Comparison of ENCODE assay signal across 10 cellular contexts in the genomic region with DNA sequence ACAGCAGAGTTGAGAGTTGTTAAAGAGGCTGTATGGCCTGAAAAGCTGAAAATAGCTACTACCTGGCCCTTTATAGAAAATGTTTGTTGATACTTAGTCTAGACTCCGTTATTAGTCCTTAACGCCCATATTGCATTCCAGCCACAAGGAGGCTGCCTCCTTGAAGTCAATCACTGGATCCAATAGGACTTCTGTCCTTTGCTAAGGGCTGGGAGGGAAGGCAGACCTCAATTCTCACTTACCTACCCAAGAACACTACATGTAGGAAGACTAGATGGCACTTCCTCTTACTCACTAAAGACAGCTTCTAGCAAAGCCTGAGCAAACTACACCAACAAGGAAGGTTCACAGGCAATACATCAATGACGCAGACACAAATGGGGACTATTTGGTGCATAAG.
DNase-seq lines count a peak whose midpoint lies in the region; ATAC-seq and TF ChIP-seq lines count a peak whose summit lies in the region.
"Had no signal": no experiment of that assay in that cellular context is flagged by ENCODE, and none has a peak within 500 bp of the region (broad histone marks: within the 10 kb centered on the region; RNA-seq: fewer than 3 reads in every experiment).

No MANE protein-coding gene starts in this region.

- TF ChIP-seq POLR2A in HCT116 (IDR thresholded peaks at IDR 0.05; ENCODE audit: borderline replicate concordance, extremely low read depth, insufficient read depth, insufficient read length) (no peak), GM18505 (IDR thresholded peaks at IDR 0.05; ENCODE audit: borderline replicate concordance, extremely low read depth, insufficient read depth, insufficient read length) (no peak)

- intact Hi-C loops in A673 (cut with micrococcal nuclease; ENCODE audit: unreplicated experiment): no loop called here
- intact Hi-C loops in HCT116 (cut with micrococcal nuclease): no loop called here

- POLR2A ChIA-PET in A673 (lab: Charles Lee; ENCODE audit: low non-redundant PET) (no interaction called here), HCT116 (lab: Charles Lee) (interaction anchor here (0.6 to 1.7 kb wide), 3 partner anchors 71 to 1290 kb away, joined by 3 to 6 read pairs (median 4); no protein-coding TSS in a partner anchor)

- H3K4me3 ChIP-seq in A673 (ENCODE audit: low read depth, low read length, poor library complexity, severe bottlenecking) (no peak overlapping the region), HCT116 (replicated peaks in 1 of 2; ENCODE audit: low read depth in 1 of 2, low read length in 2 of 2) (no peak overlapping the region), astrocyte of the cerebellum (ENCODE audit: low read depth, low read length) (no peak overlapping the region), MG63 (no peak overlapping the region)
- H3K4me3 ChIP-seq: thyroid gland had no signal

- H3K27ac ChIP-seq in A673 (ENCODE audit: low read depth, low read length, poor library complexity, severe bottlenecking): no peak overlapping the region
- no peak overlapping the region for H3K27ac ChIP-seq in HCT116 (ENCODE audit: low read depth, low read length)
- H3K27ac ChIP-seq: thyroid gland had no signal

- no peak overlapping the region for H3K9ac ChIP-seq in HCT116 (ENCODE audit: low read length)

- CTCF ChIA-PET in A673 (lab: Charles Lee): interaction anchor here (0.6 to 1.5 kb wide), 14 partner anchors 9 to 835 kb away, joined by 3 to 12 read pairs (median 3); no protein-coding TSS in a partner anchor
- CTCF ChIA-PET in HCT116 (lab: Charles Lee): interaction anchor here (0.6 to 2.6 kb wide), 24 partner anchors 9 to 309 kb away, joined by 3 to 81 read pairs (median 4); a partner anchor contains a TSS

- TF ChIP-seq CTCF in A673 (conservative IDR thresholded peaks at IDR 0.05; ENCODE audit: low read depth, low read length) (no peak), HCT116 (IDR thresholded peaks at IDR 0.05 in 2 of 3, conservative IDR thresholded peaks at IDR 0.05 in 1 of 3; ENCODE audit: borderline replicate concordance in 1 of 3, insufficient read depth in 1 of 3, low read depth in 2 of 3, low read length in 2 of 3) (peak in 2 of 3 experiments; percentile 43 to 51; a peak in 4 of 6 replicates), astrocyte of the cerebellum (IDR thresholded peaks at IDR 0.05; ENCODE audit: low read depth, low read length, missing control alignments) (peak; percentile 45)

- BruUV-seq in A673 (replicated peaks; lab: Mats Ljungman, UMichigan): no TSS peak
- BruUV-seq in HCT116 (replicated peaks; lab: Mats Ljungman, UMichigan): no TSS peak

- H3K36me3 ChIP-seq in A673 (ENCODE audit: insufficient read depth, low read length, poor library complexity, severe bottlenecking) (no peaks in the 10 kb centered on the region), HCT116 (ENCODE audit: control insufficient read depth in 1 of 2, insufficient read depth in 2 of 2, low read length in 2 of 2) (no peaks in the 10 kb centered on the region), MG63 (no peaks in the 10 kb centered on the region)
- H3K36me3 ChIP-seq: thyroid gland had no signal

- H3K27me3 ChIP-seq in A673 (replicated peaks; ENCODE audit: insufficient read depth, low read depth, low read length, poor library complexity) (no peaks in the 10 kb centered on the region), HCT116 (ENCODE audit: insufficient read depth, low read length) (no peaks in the 10 kb centered on the region), MG63 (no peaks in the 10 kb centered on the region)
- H3K27me3 ChIP-seq: thyroid gland had no signal

- RAD21 ChIA-PET in HCT116 (lab: Charles Lee; ENCODE audit: low non-redundant PET in 1 of 2, low total read pairs in 2 of 2, uncharacterized antibody in 2 of 2, unreplicated experiment in 2 of 2): interaction anchor here (0.7 to 1.5 kb wide), 5 partner anchors 22 to 83 kb away, joined by 3 to 13 read pairs (median 7); no protein-coding TSS in a partner anchor

- H3K79me2 ChIP-seq in HCT116 (ENCODE audit: insufficient read depth, low read length): no peaks in the 10 kb centered on the region

- H3K4me2 ChIP-seq in HCT116 (ENCODE audit: low read length): peak overlapping the region; percentile 56

- peak; percentile 34 for DNase-seq in A673 (ENCODE audit: low spot score)
- peak; percentile 29 for DNase-seq in HCT116 (ENCODE audit: low read depth, low spot score)
- DNase-seq in astrocyte of the cerebellum (ENCODE audit: low read depth): no peak
- DNase-seq in iPS-NIHi7 (ENCODE audit: extremely low spot score): peak; percentile 54
- DNase-seq in NCI-H345 (lab: John Stamatoyannopoulos, UW): no peak
- DNase-seq in MG63: no peak
- no peak for DNase-seq in stimulated activated CD4-positive, alpha-beta T cell treated with anti-CD3 and anti-CD28 coated beads, Interleukin-1b, Interleukin-23, amount 100 ng/mL, for 48 hours
- DNase-seq: activated CD8-positive, alpha-beta memory T cell treated with anti-CD3 and anti-CD28 coated beads for 24 hours had no signal

- no peaks in the 10 kb centered on the region for H4K20me1 ChIP-seq in HCT116 (ENCODE audit: insufficient read depth)

- H2AFZ ChIP-seq in HCT116 (ENCODE audit: low read depth, low read length, poor library complexity, severe bottlenecking): no peak overlapping the region

- H3K4me1 ChIP-seq in A673 (ENCODE audit: insufficient read depth, low read length, poor library complexity, severe bottlenecking) (no peaks in the 10 kb centered on the region), HCT116 (ENCODE audit: control insufficient read depth in 1 of 2, insufficient read depth in 2 of 2, low read length in 2 of 2) (peaks cover 0 to 7% of the 10 kb centered on the region in 2 experiments; a peak in 2 of 4 replicates)

- in situ Hi-C loops in astrocyte of the cerebellum (cut with HindIII; ENCODE audit: low sequenced_read_pairs): no loop called here

- H3K9me3 ChIP-seq in A673 (ENCODE audit: low read depth, low read length, poor library complexity, severe bottlenecking) (no peaks in the 10 kb centered on the region), HCT116 (ENCODE audit: control insufficient read depth in 1 of 2, insufficient read depth in 1 of 2, low read depth in 1 of 2, low read length in 2 of 2) (no peaks in the 10 kb centered on the region), MG63 (no peaks in the 10 kb centered on the region)
- H3K9me3 ChIP-seq: thyroid gland had no signal

- peak; percentile 56 for ATAC-seq in HCT116
- ATAC-seq in GM18505 (IDR thresholded peaks at IDR 0.05; ENCODE audit: unreplicated experiment): no peak

- 0 out of 2 replicates have a peak, but pooled peaks have one; percentile 6 for TF ChIP-seq RAD21 in HCT116 (IDR thresholded peaks at IDR 0.05; ENCODE audit: low read depth)

- no peaks in the 10 kb centered on the region for H3K9me2 ChIP-seq in HCT116 (ENCODE audit: insufficient read depth)

TF ChIP-seq in HCT116, 20 proteins besides CTCF, POLR2A, EP300 and RAD21:
- TF ChIP-seq SIN3A (IDR thresholded peaks at IDR 0.05; ENCODE audit: low read depth): no peak
- no peak for TF ChIP-seq EZH2phosphoT487 (IDR thresholded peaks at IDR 0.05; ENCODE audit: borderline replicate concordance)
- no peak for TF ChIP-seq POLR2AphosphoS5 (IDR thresholded peaks at IDR 0.05; ENCODE audit: low read depth, low read length)
- TF ChIP-seq, protein P1, sequence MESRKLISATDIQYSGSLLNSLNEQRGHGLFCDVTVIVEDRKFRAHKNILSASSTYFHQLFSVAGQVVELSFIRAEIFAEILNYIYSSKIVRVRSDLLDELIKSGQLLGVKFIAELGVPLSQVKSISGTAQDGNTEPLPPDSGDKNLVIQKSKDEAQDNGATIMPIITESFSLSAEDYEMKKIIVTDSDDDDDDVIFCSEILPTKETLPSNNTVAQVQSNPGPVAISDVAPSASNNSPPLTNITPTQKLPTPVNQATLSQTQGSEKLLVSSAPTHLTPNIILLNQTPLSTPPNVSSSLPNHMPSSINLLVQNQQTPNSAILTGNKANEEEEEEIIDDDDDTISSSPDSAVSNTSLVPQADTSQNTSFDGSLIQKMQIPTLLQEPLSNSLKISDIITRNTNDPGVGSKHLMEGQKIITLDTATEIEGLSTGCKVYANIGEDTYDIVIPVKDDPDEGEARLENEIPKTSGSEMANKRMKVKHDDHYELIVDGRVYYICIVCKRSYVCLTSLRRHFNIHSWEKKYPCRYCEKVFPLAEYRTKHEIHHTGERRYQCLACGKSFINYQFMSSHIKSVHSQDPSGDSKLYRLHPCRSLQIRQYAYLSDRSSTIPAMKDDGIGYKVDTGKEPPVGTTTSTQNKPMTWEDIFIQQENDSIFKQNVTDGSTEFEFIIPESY (IDR thresholded peaks at IDR 0.05; ENCODE audit: extremely low read depth, insufficient replicate concordance, low read length): no peak
- TF ChIP-seq ZNF274 (IDR thresholded peaks at IDR 0.05; ENCODE audit: low read depth, low read length): no peak
- TF ChIP-seq, protein P2, sequence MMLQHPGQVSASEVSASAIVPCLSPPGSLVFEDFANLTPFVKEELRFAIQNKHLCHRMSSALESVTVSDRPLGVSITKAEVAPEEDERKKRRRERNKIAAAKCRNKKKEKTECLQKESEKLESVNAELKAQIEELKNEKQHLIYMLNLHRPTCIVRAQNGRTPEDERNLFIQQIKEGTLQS (IDR thresholded peaks at IDR 0.05): no peak
- no peak for TF ChIP-seq TCF7L2 (IDR thresholded peaks at IDR 0.05; ENCODE audit: borderline replicate concordance, extremely low read depth, insufficient read depth, insufficient read length)
- no peak for TF ChIP-seq ELF1 (IDR thresholded peaks at IDR 0.05; ENCODE audit: borderline replicate concordance, low read depth)

Comparison
In these comparisons a context has a peak if more than half of its experiments do, and no peak if none do; other contexts are left out.
1. DNase-seq: peak in A673 (single experiment), HCT116 (single experiment) and iPS-NIHi7 (single experiment); none in astrocyte of the cerebellum (single experiment), NCI-H345 (single experiment), MG63 (single experiment) and stimulated activated CD4-positive, alpha-beta T cell treated with anti-CD3 and anti-CD28 coated beads, Interleukin-1b, Interleukin-23, amount 100 ng/mL, for 48 hours (single experiment).